ENCODE assay signal across 3 cellular contexts in genomic region chr1:245361951-245362350, GRCh38.
"Had no signal": no experiment of that assay in that cellular context is flagged by ENCODE, and none has a peak within 500 bp of the region (broad histone marks: within the 10 kb centered on the region; RNA-seq: fewer than 3 reads in every experiment).

No MANE protein-coding gene starts in this region.

- H3K4me3 ChIP-seq: GM12878 had no signal

- DNase-seq: GDM1, GF-D8 had no signal

- ATAC-seq: GM12878 had no signal
